Comparison of ENCODE assay signal across 2 cellular contexts in genomic region chr14:93702946-93703345, GRCh38.
TF ChIP-seq lines count a peak whose summit lies in the region.

No MANE protein-coding gene starts in this region.

TF ChIP-seq in HepG2, 621 proteins besides CTCF, POLR2A, EP300 and RAD21:
- TF ChIP-seq USF2 (IDR thresholded peaks at IDR 0.05; ENCODE audit: low read depth, low read length) (peak; percentile 58), USF2 (CRISPR knock-in tag; IDR thresholded peaks at IDR 0.05; ENCODE audit: borderline replicate concordance) (no peak; the same call in 1 of the 2 replicates), PITX1 (CRISPR knock-in tag; IDR thresholded peaks at IDR 0.05) (no peak), SALL1 (CRISPR knock-in tag; IDR thresholded peaks at IDR 0.05) (no peak), NFE2L1 (CRISPR knock-in tag; IDR thresholded peaks at IDR 0.05; ENCODE audit: borderline replicate concordance) (no peak), RAD51 (IDR thresholded peaks at IDR 0.05; ENCODE audit: borderline replicate concordance) (peak; percentile 59), ZNF615 (CRISPR knock-in tag; IDR thresholded peaks at IDR 0.05; ENCODE audit: borderline replicate concordance) (no peak), ZNF562 (CRISPR knock-in tag; IDR thresholded peaks at IDR 0.05; ENCODE audit: borderline replicate concordance) (no peak), HNF1B (CRISPR knock-in tag; IDR thresholded peaks at IDR 0.05) (no peak), MAZ (IDR thresholded peaks at IDR 0.05; ENCODE audit: borderline replicate concordance, low read depth, low read length) (no peak), MAZ (CRISPR knock-in tag; IDR thresholded peaks at IDR 0.05; ENCODE audit: low read depth) (no peak), MIER3 (CRISPR knock-in tag; IDR thresholded peaks at IDR 0.05; ENCODE audit: borderline replicate concordance) (no peak), HIC2 (CRISPR knock-in tag; IDR thresholded peaks at IDR 0.05; ENCODE audit: low read depth) (no peak), CENPBD1 (CRISPR knock-in tag; IDR thresholded peaks at IDR 0.05; ENCODE audit: borderline replicate concordance, low read depth) (no peak), HINFP (CRISPR knock-in tag; IDR thresholded peaks at IDR 0.05; ENCODE audit: low read depth) (no peak), RBFOX2 (IDR thresholded peaks at IDR 0.05; ENCODE audit: low read depth, low read length) (no peak)

TF ChIP-seq in H1, 55 proteins besides CTCF, POLR2A, EP300 and RAD21:
- TF ChIP-seq USF2 (IDR thresholded peaks at IDR 0.05; ENCODE audit: low read length) (peak; percentile 60), RBBP5 (IDR thresholded peaks at IDR 0.05; ENCODE audit: borderline replicate concordance, low read depth, low read length) (no peak), MAX (IDR thresholded peaks at IDR 0.05) (0 out of 2 replicates have a peak, but pooled peaks have one; percentile 20), CBX8 (IDR thresholded peaks at IDR 0.05; ENCODE audit: borderline replicate concordance, low read depth, low read length) (no peak), MAFK (IDR thresholded peaks at IDR 0.05; ENCODE audit: low read depth, low read length) (no peak), TAF7 (optimal IDR thresholded peaks at IDR 0.05; ENCODE audit: borderline replicate concordance, low read depth, low read length) (peak; percentile 18)
